1 cellular context compared by ENCODE assay signal in genomic region chr17:41589301-41589700, GRCh38.
TF ChIP-seq lines count a peak whose summit lies in the region.

No MANE protein-coding gene starts in this region.

TF ChIP-seq in H1, 55 proteins besides CTCF, POLR2A, EP300 and RAD21:
- TF ChIP-seq ATF3 (IDR thresholded peaks at IDR 0.05; ENCODE audit: insufficient read depth, low read depth, low read length) (no peak), CHD1 (IDR thresholded peaks at IDR 0.05; ENCODE audit: low read depth, low read length) (no peak), GTF2F1 (IDR thresholded peaks at IDR 0.05; ENCODE audit: borderline replicate concordance, low read depth, low read length) (no peak), SRF (IDR thresholded peaks at IDR 0.05; ENCODE audit: low read depth, low read length) (no peak)
